12 cellular contexts compared by ENCODE assay signal in the genomic region with DNA sequence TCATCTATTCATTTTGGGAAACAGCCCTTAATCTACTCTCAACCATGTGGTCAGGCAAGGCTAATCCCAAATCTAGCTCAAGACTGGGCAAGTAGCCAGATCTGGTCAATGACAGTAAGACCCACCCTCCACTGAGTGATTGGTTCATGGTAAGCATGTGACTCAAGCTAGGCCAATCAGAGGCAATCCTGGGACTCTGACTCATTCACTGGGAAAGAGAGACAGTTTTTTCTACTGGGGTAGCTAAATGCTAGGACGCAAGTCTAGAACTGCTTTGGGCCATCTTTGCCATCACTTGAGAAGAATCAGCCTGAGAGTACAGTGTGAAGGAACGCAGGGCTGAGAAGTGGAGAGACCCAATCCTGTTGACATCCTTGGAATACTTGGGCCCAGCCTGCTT. TPM values are rescaled to one million over a fixed set of nuclear protein-coding genes. Genes with fewer than 3 reads are reported as not detected.
DNase-seq lines count a peak whose midpoint lies in the region; ATAC-seq and FAIRE-seq lines count a peak whose summit lies in the region.
"Had no signal": no experiment of that assay in that cellular context is flagged by ENCODE, and none has a peak within 500 bp of the region (broad histone marks: within the 10 kb centered on the region; RNA-seq: fewer than 3 reads in every experiment).

No MANE protein-coding gene starts in this region.

- DNase-seq in stimulated activated naive CD8-positive, alpha-beta T cell treated with anti-CD3 and anti-CD28 coated beads, Interleukin-15, amount 100 ng/mL, for 72 hours = no peak
- no peak for DNase-seq in stimulated activated naive CD8-positive, alpha-beta T cell treated with anti-CD3 and anti-CD28 coated beads, Interleukin-15, Interleukin-2, amounts not matched to agents 100 U/mL and 50 U/mL, for 24 hours
- DNase-seq in NCI-H226 (peak; percentile 50), dermis blood vessel endothelial cell (peak; percentile 52), urothelium cell line (ENCODE audit: low spot score) (peak; percentile 32), iPS-NIHi7 (ENCODE audit: extremely low spot score) (no peak), NCI-H1105 (lab: John Stamatoyannopoulos, UW) (no peak), GM19239 (ENCODE audit: insufficient read length, low spot score) (no peak)
- DNase-seq: endodermal cell; right cardiac atrium; stimulated activated CD8-positive, alpha-beta memory T cell treated with anti-CD3 and anti-CD28 coated beads, Interleukin-4, amount 100 ng/mL, for 48 hours had no signal

- ATAC-seq in stimulated activated naive CD8-positive, alpha-beta T cell treated with anti-CD3 and anti-CD28 coated beads, Interleukin-15, amount 100 ng/mL, for 72 hours = peak; percentile 49
- no peak for ATAC-seq in stimulated activated naive CD8-positive, alpha-beta T cell treated with anti-CD3 and anti-CD28 coated beads, Interleukin-15, Interleukin-2, amounts not matched to agents 100 U/mL and 50 U/mL, for 24 hours

- peaks cover 7% of the 10 kb centered on the region for H3K4me1 Mint-ChIP-seq in stimulated activated naive CD8-positive, alpha-beta T cell treated with anti-CD3 and anti-CD28 coated beads, Interleukin-15, amount 100 ng/mL, for 72 hours
- H3K4me1 Mint-ChIP-seq: endodermal cell had no signal

- H3K27me3 Mint-ChIP-seq in stimulated activated naive CD8-positive, alpha-beta T cell treated with anti-CD3 and anti-CD28 coated beads, Interleukin-15, amount 100 ng/mL, for 72 hours = peaks cover 13% of the 10 kb centered on the region

- H3K9me3 Mint-ChIP-seq in stimulated activated naive CD8-positive, alpha-beta T cell treated with anti-CD3 and anti-CD28 coated beads, Interleukin-15, amount 100 ng/mL, for 72 hours = no peaks in the 10 kb centered on the region
- H3K9me3 Mint-ChIP-seq: endodermal cell; T-helper 1 cell treated with Interleukin-12 subunit alpha and Interleukin-12 subunit beta and Interleukin-4 antibody, amounts not matched to agents 30 μg/mL and 1 μg/mL, for 36 hours had no signal

- FAIRE-seq in urothelium cell line (lab: Jason Lieb, UNC) = no peak
- FAIRE-seq in GM19239 (lab: Jason Lieb, UNC) = no peak

- H3K4me3 Mint-ChIP-seq in stimulated activated naive CD8-positive, alpha-beta T cell treated with anti-CD3 and anti-CD28 coated beads, Interleukin-15, amount 100 ng/mL, for 72 hours = no peak overlapping the region
- H3K4me3 Mint-ChIP-seq: endodermal cell; T-helper 1 cell treated with Interleukin-12 subunit alpha and Interleukin-12 subunit beta and Interleukin-4 antibody, amounts not matched to agents 30 μg/mL and 1 μg/mL, for 36 hours had no signal

- H3K27ac Mint-ChIP-seq in stimulated activated naive CD8-positive, alpha-beta T cell treated with anti-CD3 and anti-CD28 coated beads, Interleukin-15, amount 100 ng/mL, for 72 hours = no peak overlapping the region
- H3K27ac Mint-ChIP-seq: endodermal cell; T-helper 1 cell treated with Interleukin-12 subunit alpha and Interleukin-12 subunit beta and Interleukin-4 antibody, amounts not matched to agents 30 μg/mL and 1 μg/mL, for 36 hours had no signal

RNA-seq across cellular contexts. Expression of a gene that starts 9.3 kb away (rescaled TPM):
- 8.3 and 14.8 TPM in 2 replicates for total RNA-seq in dermis blood vessel endothelial cell

Comparison
In these comparisons a context has a peak if more than half of its experiments do, and no peak if none do; other contexts are left out.
1. DNase-seq: peak in NCI-H226 (single experiment), dermis blood vessel endothelial cell (single experiment) and urothelium cell line (single experiment); none in stimulated activated naive CD8-positive, alpha-beta T cell treated with anti-CD3 and anti-CD28 coated beads, Interleukin-15, amount 100 ng/mL, for 72 hours (0 of 2), stimulated activated naive CD8-positive, alpha-beta T cell treated with anti-CD3 and anti-CD28 coated beads, Interleukin-15, Interleukin-2, amounts not matched to agents 100 U/mL and 50 U/mL, for 24 hours (single experiment), iPS-NIHi7 (single experiment), NCI-H1105 (single experiment) and GM19239 (single experiment).